ENCODE assay signal across 9 cellular contexts in genomic region chr4:60201052-60201673, GRCh38.
DNase-seq lines count a peak whose midpoint lies in the region; ATAC-seq, FAIRE-seq and TF ChIP-seq lines count a peak whose summit lies in the region.
"Had no signal": no experiment of that assay in that cellular context is flagged by ENCODE, and none has a peak within 500 bp of the region (broad histone marks: within the 10 kb centered on the region; RNA-seq: fewer than 3 reads in every experiment).

No MANE protein-coding gene starts in this region.

- POLR2A ChIA-PET in HepG2 (lab: Yijun Ruan, JAX) = no interaction called here

- in situ Hi-C loops in HepG2 (cut with HindIII; ENCODE audit: extremely low pct_ligation_motif_present, low pct_unique_long_range_greater_than_20kb) = loop anchor here (10.0 kb wide), 1 partner anchor 956 kb away; no protein-coding TSS in a partner anchor

- ATAC-seq in GM19463 (IDR thresholded peaks at IDR 0.05; ENCODE audit: unreplicated experiment) (peak; percentile 81), HepG2 (peak; percentile 67), HG03139 (IDR thresholded peaks at IDR 0.05; ENCODE audit: unreplicated experiment) (no peak)

- H3K79me2 ChIP-seq in HepG2 (ENCODE audit: insufficient read depth, low read length) = no peaks in the 10 kb centered on the region

- TF ChIP-seq EP300 in HepG2 (IDR thresholded peaks at IDR 0.05; ENCODE audit: low read depth in 2 of 2, low read length in 2 of 2) (no peak), HepG2 (CRISPR knock-in tag; IDR thresholded peaks at IDR 0.05; ENCODE audit: borderline replicate concordance) (no peak)

- H3K27ac ChIP-seq in breast epithelium (no peak overlapping the region), HepG2 (ENCODE audit: extremely low read length, insufficient read depth, low read length) (no peak overlapping the region), testis (no peak overlapping the region)

- WGBS in HepG2 (ENCODE audit: low lambda C conversion rate) = 0% methylated on average over 3 of the region's 3 CpGs
- 7 to 19% methylated on average over 3 of the region's 3 CpGs for WGBS in testis, 2 donors

- TF ChIP-seq CTCF in breast epithelium (IDR thresholded peaks at IDR 0.05) (peak; percentile 41 to 55 (median 48)), HepG2 (CRISPR knock-in tag; IDR thresholded peaks at IDR 0.05) (peak; percentile 73), testis (IDR thresholded peaks at IDR 0.05) (peak; percentile 65 to 85 (median 69))

- DNase-seq in HPDE6-E6E7 (ENCODE audit: extremely low spot score) (peak; percentile 10), OCI-M1 (lab: John Stamatoyannopoulos, UW) (peak; percentile 87), breast epithelium (ENCODE audit: low spot score in 2 of 2) (no peak), HepG2 (ENCODE audit: low spot score) (peak; percentile 24), testis (peak; percentile 73)

- H3K9me3 ChIP-seq in breast epithelium (no peaks in the 10 kb centered on the region), HepG2 (ENCODE audit: low read length) (no peaks in the 10 kb centered on the region), testis (no peaks in the 10 kb centered on the region)

- TF ChIP-seq RAD21 in HepG2 (CRISPR knock-in tag; IDR thresholded peaks at IDR 0.05) = 0 out of 2 replicates have a peak, but pooled peaks have one; percentile 36

- no peak for TF ChIP-seq POLR2A in breast epithelium (IDR thresholded peaks at IDR 0.05)
- TF ChIP-seq POLR2A in HepG2 (IDR thresholded peaks at IDR 0.05; ENCODE audit: insufficient read depth in 1 of 2, low read depth in 2 of 2, low read length in 2 of 2) = no peak
- no peak for TF ChIP-seq POLR2A in testis (IDR thresholded peaks at IDR 0.05)

- H3K36me3 ChIP-seq in breast epithelium (no peaks in the 10 kb centered on the region), HepG2 (replicated peaks in 1 of 2; ENCODE audit: control insufficient read depth in 1 of 2, insufficient read depth in 2 of 2, low read length in 2 of 2) (no peaks in the 10 kb centered on the region), testis (ENCODE audit: low read depth, missing control alignments) (no peaks in the 10 kb centered on the region)

- intact Hi-C loops in breast epithelium (cut with DNase I; ENCODE audit: low total_unique reads) (no loop called here), HepG2 (cut with micrococcal nuclease; ENCODE audit: unreplicated experiment) (no loop called here), testis (cut with DNase I; ENCODE audit: low total_unique reads) (no loop called here)

- no peak overlapping the region for H2AFZ ChIP-seq in HepG2 (ENCODE audit: low read length)

- H3K4me1 ChIP-seq in breast epithelium = no peaks in the 10 kb centered on the region
- H3K4me1 ChIP-seq in HepG2 (ENCODE audit: insufficient read depth, low read length) = no peaks in the 10 kb centered on the region
- H3K4me1 ChIP-seq in testis = no peaks in the 10 kb centered on the region

- no peak overlapping the region for H3K9ac ChIP-seq in HepG2 (ENCODE audit: insufficient read depth, low read depth, low read length)

- BruUV-seq in HepG2 (replicated peaks; lab: Mats Ljungman, UMichigan) = no TSS peak

- H3K4me2 ChIP-seq in HepG2 (ENCODE audit: low read depth, low read length) = no peak overlapping the region

- FAIRE-seq in G401.6 (lab: Jason Lieb, UNC) (peak; percentile 94), HepG2 (lab: Jason Lieb, UNC) (peak; percentile 8)
- FAIRE-seq: colon had no signal

- CTCF ChIA-PET in HepG2 (lab: Yijun Ruan, JAX; ENCODE audit: low intra/inter-chr PET ratio, low total read pairs) = no interaction called here

- H3K27me3 ChIP-seq in breast epithelium (no peaks in the 10 kb centered on the region), HepG2 (ENCODE audit: control insufficient read depth in 1 of 2, insufficient read depth in 2 of 2, low read length in 2 of 2) (no peaks in the 10 kb centered on the region), testis (no peaks in the 10 kb centered on the region)

- no peak overlapping the region for H3K4me3 ChIP-seq in breast epithelium
- H3K4me3 ChIP-seq in HepG2 (replicated peaks in 1 of 3; ENCODE audit: insufficient read depth in 1 of 3, low read depth in 2 of 3, low read length in 3 of 3) = no peak overlapping the region
- no peak overlapping the region for H3K4me3 ChIP-seq in testis

- no peaks in the 10 kb centered on the region for H4K20me1 ChIP-seq in HepG2 (ENCODE audit: insufficient read depth, low read length)

TF ChIP-seq in HepG2, 621 proteins besides CTCF, POLR2A, EP300 and RAD21:
- no peak for TF ChIP-seq PRDM10 (CRISPR knock-in tag; IDR thresholded peaks at IDR 0.05; ENCODE audit: low read depth)
- peak; percentile 67 for TF ChIP-seq SMC3 (IDR thresholded peaks at IDR 0.05; ENCODE audit: low read length)
- peak; percentile 79 for TF ChIP-seq STAG1 (CRISPR knock-in tag; IDR thresholded peaks at IDR 0.05)

Comparison
In these comparisons a context has a peak if more than half of its experiments do, and no peak if none do; other contexts are left out.
1. DNase-seq: peak in HPDE6-E6E7 (single experiment), OCI-M1 (single experiment), HepG2 (single experiment) and testis (single experiment); none in breast epithelium (0 of 2).
2. Peak in every context shown above with its lines, with median percentiles within 50 percentile points of each other: CTCF ChIP-seq.